Comparison of ENCODE assay signal across 1 cellular context in the genomic region with DNA sequence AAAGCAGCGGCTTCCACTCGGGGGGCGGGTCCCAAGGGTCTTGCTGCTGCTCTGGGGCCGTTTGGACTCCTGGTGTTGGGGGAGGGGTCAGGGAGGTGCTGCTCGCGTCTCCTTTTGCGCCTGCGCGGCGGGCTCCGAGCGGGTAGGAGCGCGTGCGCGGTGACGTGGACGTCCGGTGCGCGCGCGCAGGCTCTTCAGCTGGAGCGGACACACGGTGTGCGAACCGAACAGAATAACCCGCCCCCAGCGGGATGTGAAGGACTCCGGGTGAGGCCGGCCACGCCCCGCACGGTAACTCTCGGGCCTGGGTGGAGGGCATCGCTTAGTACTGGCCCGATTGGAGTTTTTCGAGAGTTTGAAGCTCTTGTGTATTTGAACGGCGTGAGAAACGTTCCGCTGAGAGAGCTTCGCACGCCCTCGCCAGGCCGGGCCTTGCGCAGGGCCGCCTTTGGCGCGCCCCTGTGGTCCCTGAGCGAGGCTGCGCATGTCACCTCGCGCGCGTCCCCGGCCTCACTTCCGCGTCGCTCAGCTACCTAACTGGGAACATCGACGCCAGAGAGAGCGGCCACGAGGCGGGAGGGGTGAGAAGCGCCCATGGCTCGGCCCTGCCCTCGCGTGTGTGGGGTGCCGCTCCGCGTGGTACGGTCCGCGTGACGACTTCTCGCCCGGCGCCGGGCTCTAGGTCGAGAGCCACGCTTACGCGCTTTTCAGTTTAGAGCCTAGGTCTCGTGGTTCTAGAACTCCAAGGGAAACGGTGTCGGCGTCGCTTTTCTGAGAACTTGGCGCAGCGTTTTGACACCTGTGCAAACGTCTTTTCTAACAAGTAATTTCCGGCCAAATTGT.
TF ChIP-seq lines count a peak whose summit lies in the region.

A gene (plus strand): TSS at position 171 of the 843 bp plus-strand sequence.

TF ChIP-seq in K562, 482 proteins besides CTCF, POLR2A, EP300 and RAD21 (continued from another document and continues in another):
- TF ChIP-seq PHF21A (IDR thresholded peaks at IDR 0.05; ENCODE audit: borderline replicate concordance, low read depth) (peak; percentile 98), CBFA2T2 (conservative IDR thresholded peaks at IDR 0.05) (no peak), U2AF1 (optimal IDR thresholded peaks at IDR 0.05; ENCODE audit: low read depth, low read length) (peak; percentile 84), SREBF1 (IDR thresholded peaks at IDR 0.05; ENCODE audit: borderline replicate concordance, low read depth, low read length) (no peak), NCOA2 (IDR thresholded peaks at IDR 0.05; ENCODE audit: partially characterized antibody in 2 of 2) (no peak), ZNF583 (CRISPR knock-in tag; IDR thresholded peaks at IDR 0.05) (no peak), ZNF778 (CRISPR knock-in tag; IDR thresholded peaks at IDR 0.05) (no peak), KDM2B (CRISPR knock-in tag; IDR thresholded peaks at IDR 0.05) (no peak), GABPA (tag; conservative IDR thresholded peaks at IDR 0.05; ENCODE audit: low read depth) (peak; percentile 73), ZNF766 (CRISPR knock-in tag; conservative IDR thresholded peaks at IDR 0.05) (peak; percentile 92), PURB (CRISPR knock-in tag; IDR thresholded peaks at IDR 0.05; ENCODE audit: low read depth) (no peak; the same call in 1 of the 2 replicates), ESRRA (IDR thresholded peaks at IDR 0.05; ENCODE audit: borderline replicate concordance, low read depth) (peak; percentile 70; the same call in 1 of the 2 replicates), CREM (IDR thresholded peaks at IDR 0.05; ENCODE audit: low read depth) (peak; percentile 84), ZNF121 (CRISPR knock-in tag; conservative IDR thresholded peaks at IDR 0.05) (no peak; the same call in 1 of the 2 replicates), ZNF780A (CRISPR knock-in tag; IDR thresholded peaks at IDR 0.05) (no peak), ZNF175 (CRISPR knock-in tag; IDR thresholded peaks at IDR 0.05; ENCODE audit: low read depth) (peak; percentile 66; the same call in 1 of the 2 replicates), TAF15 (IDR thresholded peaks at IDR 0.05; ENCODE audit: low read depth, low read length) (no peak), NEUROD1 (IDR thresholded peaks at IDR 0.05; ENCODE audit: borderline replicate concordance, low read depth, low read length, partially characterized antibody) (peak; percentile 17), ZNF561 (CRISPR knock-in tag; conservative IDR thresholded peaks at IDR 0.05) (no peak), YBX1 (IDR thresholded peaks at IDR 0.05) (no peak), KDM1A (IDR thresholded peaks at IDR 0.05) (peak; percentile 43 to 74; a peak in 2 of 4 replicates), POLR2AphosphoS5 (IDR thresholded peaks at IDR 0.05; ENCODE audit: control insufficient read depth, insufficient read depth, low read depth, low read length) (peak; percentile 56), ZNF24 (IDR thresholded peaks at IDR 0.05) (peak; percentile 58), ZNF184 (CRISPR knock-in tag; IDR thresholded peaks at IDR 0.05) (no peak), PCBP1 (IDR thresholded peaks at IDR 0.05; ENCODE audit: low read depth, low read length, poor library complexity, severe bottlenecking) (peak; percentile 21), LCOR (CRISPR knock-in tag; IDR thresholded peaks at IDR 0.05) (peak; percentile 95), ZNF75A (CRISPR knock-in tag; IDR thresholded peaks at IDR 0.05) (no peak), SRSF3 (IDR thresholded peaks at IDR 0.05; ENCODE audit: insufficient read depth, low read length) (no peak), ZNF695 (CRISPR knock-in tag; IDR thresholded peaks at IDR 0.05) (no peak), ZNF408 (CRISPR knock-in tag; IDR thresholded peaks at IDR 0.05; ENCODE audit: low read depth) (no peak), KLF13 (tag; IDR thresholded peaks at IDR 0.05; ENCODE audit: borderline replicate concordance, low read depth) (peak; percentile 4), ZNF134 (CRISPR knock-in tag; conservative IDR thresholded peaks at IDR 0.05) (no peak), JUN (IDR thresholded peaks at IDR 0.05; ENCODE audit: borderline replicate concordance, low read depth, low read length) (peak; percentile 68; the same call in 1 of the 2 replicates), JUN (CRISPR knock-in tag; IDR thresholded peaks at IDR 0.05; ENCODE audit: borderline replicate concordance) (peak; percentile 95; the same call in 1 of the 2 replicates), ZC3H11A (IDR thresholded peaks at IDR 0.05; ENCODE audit: low read depth, low read length) (no peak), NRF1 (conservative IDR thresholded peaks at IDR 0.05 in 1 of 2, IDR thresholded peaks at IDR 0.05 in 1 of 2) (peak; percentile 99), TFAM (CRISPR knock-in tag; conservative IDR thresholded peaks at IDR 0.05) (no peak), SMAD3 (CRISPR knock-in tag; conservative IDR thresholded peaks at IDR 0.05) (peak; percentile 80), STAT5B (CRISPR knock-in tag; IDR thresholded peaks at IDR 0.05) (no peak), ZNF239 (CRISPR knock-in tag; IDR thresholded peaks at IDR 0.05) (no peak), TGIF2 (CRISPR knock-in tag; IDR thresholded peaks at IDR 0.05) (peak; percentile 93; the same call in 1 of the 2 replicates), ERF (CRISPR knock-in tag; IDR thresholded peaks at IDR 0.05) (peak; percentile 79; the same call in 1 of the 2 replicates)
- TF ChIP-seq, protein P1, sequence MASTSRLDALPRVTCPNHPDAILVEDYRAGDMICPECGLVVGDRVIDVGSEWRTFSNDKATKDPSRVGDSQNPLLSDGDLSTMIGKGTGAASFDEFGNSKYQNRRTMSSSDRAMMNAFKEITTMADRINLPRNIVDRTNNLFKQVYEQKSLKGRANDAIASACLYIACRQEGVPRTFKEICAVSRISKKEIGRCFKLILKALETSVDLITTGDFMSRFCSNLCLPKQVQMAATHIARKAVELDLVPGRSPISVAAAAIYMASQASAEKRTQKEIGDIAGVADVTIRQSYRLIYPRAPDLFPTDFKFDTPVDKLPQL (IDR thresholded peaks at IDR 0.05; ENCODE audit: extremely low read depth, insufficient read length): no peak
- TF ChIP-seq, protein P2, sequence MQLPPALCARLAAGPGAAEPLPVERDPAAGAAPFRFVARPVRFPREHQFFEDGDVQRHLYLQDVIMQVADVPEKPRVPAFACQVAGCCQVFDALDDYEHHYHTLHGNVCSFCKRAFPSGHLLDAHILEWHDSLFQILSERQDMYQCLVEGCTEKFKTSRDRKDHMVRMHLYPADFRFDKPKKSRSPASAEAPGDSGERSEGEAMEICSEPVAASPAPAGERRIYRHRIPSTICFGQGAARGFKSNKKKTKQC (CRISPR knock-in tag; IDR thresholded peaks at IDR 0.05): peak; percentile 97
- TF ChIP-seq, protein P3, sequence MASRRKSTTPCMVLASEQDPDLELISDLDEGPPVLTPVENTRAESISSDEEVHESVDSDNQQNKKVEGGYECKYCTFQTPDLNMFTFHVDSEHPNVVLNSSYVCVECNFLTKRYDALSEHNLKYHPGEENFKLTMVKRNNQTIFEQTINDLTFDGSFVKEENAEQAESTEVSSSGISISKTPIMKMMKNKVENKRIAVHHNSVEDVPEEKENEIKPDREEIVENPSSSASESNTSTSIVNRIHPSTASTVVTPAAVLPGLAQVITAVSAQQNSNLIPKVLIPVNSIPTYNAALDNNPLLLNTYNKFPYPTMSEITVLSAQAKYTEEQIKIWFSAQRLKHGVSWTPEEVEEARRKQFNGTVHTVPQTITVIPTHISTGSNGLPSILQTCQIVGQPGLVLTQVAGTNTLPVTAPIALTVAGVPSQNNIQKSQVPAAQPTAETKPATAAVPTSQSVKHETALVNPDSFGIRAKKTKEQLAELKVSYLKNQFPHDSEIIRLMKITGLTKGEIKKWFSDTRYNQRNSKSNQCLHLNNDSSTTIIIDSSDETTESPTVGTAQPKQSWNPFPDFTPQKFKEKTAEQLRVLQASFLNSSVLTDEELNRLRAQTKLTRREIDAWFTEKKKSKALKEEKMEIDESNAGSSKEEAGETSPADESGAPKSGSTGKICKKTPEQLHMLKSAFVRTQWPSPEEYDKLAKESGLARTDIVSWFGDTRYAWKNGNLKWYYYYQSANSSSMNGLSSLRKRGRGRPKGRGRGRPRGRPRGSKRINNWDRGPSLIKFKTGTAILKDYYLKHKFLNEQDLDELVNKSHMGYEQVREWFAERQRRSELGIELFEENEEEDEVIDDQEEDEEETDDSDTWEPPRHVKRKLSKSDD (conservative IDR thresholded peaks at IDR 0.05; ENCODE audit: low read length): no peak
- TF ChIP-seq, protein P4, sequence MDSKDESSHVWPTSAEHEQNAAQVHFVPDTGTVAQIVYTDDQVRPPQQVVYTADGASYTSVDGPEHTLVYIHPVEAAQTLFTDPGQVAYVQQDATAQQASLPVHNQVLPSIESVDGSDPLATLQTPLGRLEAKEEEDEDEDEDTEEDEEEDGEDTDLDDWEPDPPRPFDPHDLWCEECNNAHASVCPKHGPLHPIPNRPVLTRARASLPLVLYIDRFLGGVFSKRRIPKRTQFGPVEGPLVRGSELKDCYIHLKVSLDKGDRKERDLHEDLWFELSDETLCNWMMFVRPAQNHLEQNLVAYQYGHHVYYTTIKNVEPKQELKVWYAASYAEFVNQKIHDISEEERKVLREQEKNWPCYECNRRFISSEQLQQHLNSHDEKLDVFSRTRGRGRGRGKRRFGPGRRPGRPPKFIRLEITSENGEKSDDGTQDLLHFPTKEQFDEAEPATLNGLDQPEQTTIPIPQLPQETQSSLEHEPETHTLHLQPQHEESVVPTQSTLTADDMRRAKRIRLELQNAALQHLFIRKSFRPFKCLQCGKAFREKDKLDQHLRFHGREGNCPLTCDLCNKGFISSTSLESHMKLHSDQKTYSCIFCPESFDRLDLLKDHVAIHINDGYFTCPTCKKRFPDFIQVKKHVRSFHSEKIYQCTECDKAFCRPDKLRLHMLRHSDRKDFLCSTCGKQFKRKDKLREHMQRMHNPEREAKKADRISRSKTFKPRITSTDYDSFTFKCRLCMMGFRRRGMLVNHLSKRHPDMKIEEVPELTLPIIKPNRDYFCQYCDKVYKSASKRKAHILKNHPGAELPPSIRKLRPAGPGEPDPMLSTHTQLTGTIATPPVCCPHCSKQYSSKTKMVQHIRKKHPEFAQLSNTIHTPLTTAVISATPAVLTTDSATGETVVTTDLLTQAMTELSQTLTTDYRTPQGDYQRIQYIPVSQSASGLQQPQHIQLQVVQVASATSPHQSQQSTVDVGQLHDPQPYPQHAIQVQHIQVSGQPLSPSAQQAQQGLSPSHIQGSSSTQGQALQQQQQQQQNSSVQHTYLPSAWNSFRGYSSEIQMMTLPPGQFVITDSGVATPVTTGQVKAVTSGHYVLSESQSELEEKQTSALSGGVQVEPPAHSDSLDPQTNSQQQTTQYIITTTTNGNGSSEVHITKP (IDR thresholded peaks at IDR 0.05; ENCODE audit: partially characterized antibody): peak; percentile 83
- TF ChIP-seq, protein P5, sequence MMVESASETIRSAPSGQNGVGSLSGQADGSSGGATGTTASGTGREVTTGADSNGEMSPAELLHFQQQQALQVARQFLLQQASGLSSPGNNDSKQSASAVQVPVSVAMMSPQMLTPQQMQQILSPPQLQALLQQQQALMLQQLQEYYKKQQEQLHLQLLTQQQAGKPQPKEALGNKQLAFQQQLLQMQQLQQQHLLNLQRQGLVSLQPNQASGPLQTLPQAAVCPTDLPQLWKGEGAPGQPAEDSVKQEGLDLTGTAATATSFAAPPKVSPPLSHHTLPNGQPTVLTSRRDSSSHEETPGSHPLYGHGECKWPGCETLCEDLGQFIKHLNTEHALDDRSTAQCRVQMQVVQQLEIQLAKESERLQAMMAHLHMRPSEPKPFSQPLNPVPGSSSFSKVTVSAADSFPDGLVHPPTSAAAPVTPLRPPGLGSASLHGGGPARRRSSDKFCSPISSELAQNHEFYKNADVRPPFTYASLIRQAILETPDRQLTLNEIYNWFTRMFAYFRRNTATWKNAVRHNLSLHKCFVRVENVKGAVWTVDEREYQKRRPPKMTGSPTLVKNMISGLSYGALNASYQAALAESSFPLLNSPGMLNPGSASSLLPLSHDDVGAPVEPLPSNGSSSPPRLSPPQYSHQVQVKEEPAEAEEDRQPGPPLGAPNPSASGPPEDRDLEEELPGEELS (CRISPR knock-in tag; IDR thresholded peaks at IDR 0.05; ENCODE audit: borderline replicate concordance): peak; percentile 98
- TF ChIP-seq, protein P6, sequence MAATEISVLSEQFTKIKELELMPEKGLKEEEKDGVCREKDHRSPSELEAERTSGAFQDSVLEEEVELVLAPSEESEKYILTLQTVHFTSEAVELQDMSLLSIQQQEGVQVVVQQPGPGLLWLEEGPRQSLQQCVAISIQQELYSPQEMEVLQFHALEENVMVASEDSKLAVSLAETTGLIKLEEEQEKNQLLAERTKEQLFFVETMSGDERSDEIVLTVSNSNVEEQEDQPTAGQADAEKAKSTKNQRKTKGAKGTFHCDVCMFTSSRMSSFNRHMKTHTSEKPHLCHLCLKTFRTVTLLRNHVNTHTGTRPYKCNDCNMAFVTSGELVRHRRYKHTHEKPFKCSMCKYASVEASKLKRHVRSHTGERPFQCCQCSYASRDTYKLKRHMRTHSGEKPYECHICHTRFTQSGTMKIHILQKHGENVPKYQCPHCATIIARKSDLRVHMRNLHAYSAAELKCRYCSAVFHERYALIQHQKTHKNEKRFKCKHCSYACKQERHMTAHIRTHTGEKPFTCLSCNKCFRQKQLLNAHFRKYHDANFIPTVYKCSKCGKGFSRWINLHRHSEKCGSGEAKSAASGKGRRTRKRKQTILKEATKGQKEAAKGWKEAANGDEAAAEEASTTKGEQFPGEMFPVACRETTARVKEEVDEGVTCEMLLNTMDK (IDR thresholded peaks at IDR 0.05; ENCODE audit: borderline replicate concordance, insufficient read depth, low read depth, low read length, poor library complexity, severe bottlenecking): peak; percentile 68
- TF ChIP-seq, protein P7, sequence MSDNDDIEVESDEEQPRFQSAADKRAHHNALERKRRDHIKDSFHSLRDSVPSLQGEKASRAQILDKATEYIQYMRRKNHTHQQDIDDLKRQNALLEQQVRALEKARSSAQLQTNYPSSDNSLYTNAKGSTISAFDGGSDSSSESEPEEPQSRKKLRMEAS (CRISPR knock-in tag; IDR thresholded peaks at IDR 0.05): peak; percentile 100
